ENCODE assay signal across 1 cellular context in the genomic region with DNA sequence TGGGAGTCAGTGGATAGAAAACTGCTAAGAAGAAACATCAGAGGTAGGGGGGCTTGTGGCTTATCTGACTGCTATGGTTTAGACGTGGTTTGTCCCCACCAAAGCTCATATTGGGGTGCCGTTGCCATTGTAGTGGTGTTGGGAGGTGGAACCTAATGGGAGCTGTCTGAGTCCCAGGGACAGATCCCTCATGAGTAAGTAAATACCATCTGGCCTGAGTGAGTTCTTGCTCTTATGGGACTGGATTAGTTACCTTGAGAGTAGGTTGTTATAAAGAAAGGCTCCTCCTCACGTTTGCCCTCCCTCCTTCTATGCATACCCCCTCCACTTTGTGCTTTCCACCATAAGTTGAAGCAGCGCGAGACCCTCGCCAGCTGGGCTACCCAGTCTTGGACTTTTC.
TF ChIP-seq lines count a peak whose summit lies in the region.

No MANE protein-coding gene starts in this region.

TF ChIP-seq in HepG2, 621 proteins besides CTCF, POLR2A, EP300 and RAD21:
- 0 out of 2 replicates have a peak, but pooled peaks have one; percentile 22 for TF ChIP-seq FOXA3 (CRISPR knock-in tag; IDR thresholded peaks at IDR 0.05)
- TF ChIP-seq FOXA1 (IDR thresholded peaks at IDR 0.05), result no peak
- 0 out of 2 replicates have a peak, but pooled peaks have one; percentile 11 for TF ChIP-seq FOXA1 (CRISPR knock-in tag; IDR thresholded peaks at IDR 0.05)
- no peak for TF ChIP-seq ZNF569 (CRISPR knock-in tag; IDR thresholded peaks at IDR 0.05; ENCODE audit: borderline replicate concordance)
- TF ChIP-seq ZNF543 (CRISPR knock-in tag; IDR thresholded peaks at IDR 0.05), result 0 out of 2 replicates have a peak, but pooled peaks have one; percentile 25
